22 cellular contexts compared by ENCODE assay signal in the genomic region with DNA sequence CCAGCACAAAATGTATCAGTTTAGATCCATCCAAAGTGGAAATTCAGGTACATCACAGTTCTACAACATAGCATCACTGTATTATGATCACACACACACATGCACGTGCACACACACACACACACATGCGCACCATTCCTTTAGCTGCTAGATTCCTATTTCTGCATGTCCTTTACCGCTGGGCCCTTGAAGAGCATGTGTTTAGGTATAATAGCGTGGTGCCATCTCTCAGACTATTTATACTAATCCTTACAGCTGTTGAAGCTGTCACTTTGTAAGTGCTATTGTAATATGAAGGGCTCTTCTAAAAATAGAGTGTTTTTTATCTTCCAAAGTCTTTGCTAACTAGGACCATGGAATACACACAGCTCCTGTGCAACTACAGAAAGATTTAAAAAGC.
A peak's percentile ranks its signal among the peaks of the same experiment; 100 is the strongest.
DNase-seq lines count a peak whose midpoint lies in the region; ATAC-seq, FAIRE-seq and TF ChIP-seq lines count a peak whose summit lies in the region.
"Had no signal": no experiment of that assay in that cellular context is flagged by ENCODE, and none has a peak within 500 bp of the region (broad histone marks: within the 10 kb centered on the region; RNA-seq: fewer than 3 reads in every experiment).

No MANE protein-coding gene starts in this region.

- 31% methylated on average over 4 of the region's 4 CpGs for WGBS in HepG2 (ENCODE audit: low lambda C conversion rate)
- 63% methylated on average over 4 of the region's 4 CpGs for WGBS in right lobe of liver (ENCODE audit: insufficient coverage, low coverage, low lambda C conversion rate, missing lambda C conversion rate)
- 54% methylated on average over 4 of the region's 4 CpGs for WGBS in mammary epithelial cell (ENCODE audit: low coverage, missing lambda C conversion rate)

- TF ChIP-seq CTCF in HepG2 (CRISPR knock-in tag; IDR thresholded peaks at IDR 0.05) (no peak), right lobe of liver (IDR thresholded peaks at IDR 0.05) (no peak), mammary epithelial cell (conservative IDR thresholded peaks at IDR 0.05 in 1 of 2, IDR thresholded peaks at IDR 0.05 in 1 of 2; ENCODE audit: extremely low read depth in 1 of 2, insufficient read depth in 1 of 2, low read depth in 1 of 2, low read length in 2 of 2) (no peak)

- no TSS peak for BruUV-seq in HepG2 (replicated peaks; lab: Mats Ljungman, UMichigan)
- no TSS peak for BruUV-seq in mammary epithelial cell (replicated peaks; lab: Mats Ljungman, UMichigan)

- no peak overlapping the region for H3K4me3 ChIP-seq in HepG2 (replicated peaks in 1 of 3; ENCODE audit: insufficient read depth in 1 of 3, low read depth in 2 of 3, low read length in 3 of 3)
- no peak overlapping the region for H3K4me3 ChIP-seq in right lobe of liver
- H3K4me3 ChIP-seq in mammary epithelial cell (replicated peaks in 1 of 3; ENCODE audit: insufficient read depth in 1 of 3, low read depth in 2 of 3, low read length in 3 of 3): no peak overlapping the region
- H3K4me3 ChIP-seq: A549, BLaER1, SJCRH30 had no signal

- H3K9ac ChIP-seq in HepG2 (ENCODE audit: insufficient read depth, low read depth, low read length) (no peak overlapping the region), mammary epithelial cell (ENCODE audit: insufficient read depth, low read length) (no peak overlapping the region)
- H3K9ac ChIP-seq: BLaER1 had no signal

- no peaks in the 10 kb centered on the region for H3K9me3 Mint-ChIP-seq in stimulated activated naive B cell treated with anti-CD40 and anti-IgM and Interleukin-4, amounts not matched to agents 10 μg/mL and 1 μg/mL and 100 μg/mL, for 72 hours
- H3K9me3 Mint-ChIP-seq: CD8-positive, alpha-beta T cell had no signal

- dilution Hi-C loops in mammary epithelial cell (cut with HindIII; ENCODE audit: low sequenced_read_pairs): no loop called here

- H3K4me2 ChIP-seq in HepG2 (ENCODE audit: low read depth, low read length) (no peak overlapping the region), mammary epithelial cell (ENCODE audit: insufficient read depth, low read depth, low read length) (no peak overlapping the region)
- H3K4me2 ChIP-seq: A549, BLaER1 had no signal

- H3K36me3 Mint-ChIP-seq in stimulated activated naive B cell treated with anti-CD40 and anti-IgM and Interleukin-4, amounts not matched to agents 10 μg/mL and 1 μg/mL and 100 μg/mL, for 72 hours: no peaks in the 10 kb centered on the region
- H3K36me3 Mint-ChIP-seq: CD8-positive, alpha-beta T cell had no signal

- POLR2A ChIA-PET in HepG2 (lab: Yijun Ruan, JAX): no interaction called here

- no peak overlapping the region for H3K27ac Mint-ChIP-seq in stimulated activated naive B cell treated with anti-CD40 and anti-IgM and Interleukin-4, amounts not matched to agents 10 μg/mL and 1 μg/mL and 100 μg/mL, for 72 hours
- H3K27ac Mint-ChIP-seq: CD8-positive, alpha-beta T cell had no signal

- no peak for TF ChIP-seq RAD21 in HepG2 (CRISPR knock-in tag; IDR thresholded peaks at IDR 0.05)

- intact Hi-C loops in HepG2 (cut with micrococcal nuclease; ENCODE audit: unreplicated experiment) (no loop called here), right lobe of liver (cut with DNase I) (no loop called here), mammary epithelial cell (cut with micrococcal nuclease) (no loop called here)

- FAIRE-seq in HepG2 (lab: Jason Lieb, UNC): no peak
- FAIRE-seq: A549, GM12892, GM18507 had no signal

- H2AFZ ChIP-seq in HepG2 (ENCODE audit: low read length): no peak overlapping the region
- no peak overlapping the region for H2AFZ ChIP-seq in mammary epithelial cell (ENCODE audit: low read depth, low read length)

- DNase-seq in HepG2 (ENCODE audit: low spot score) (no peak), right lobe of liver (no peak), NCI-H510A (lab: John Stamatoyannopoulos, UW) (peak; percentile 11), myocyte (ENCODE audit: low read depth) (peak; percentile 44), mammary epithelial cell (no peak)
- DNase-seq in stimulated activated naive B cell treated with anti-CD40 and anti-IgM and Interleukin-4, amounts not matched to agents 10 μg/mL and 1 μg/mL and 100 μg/mL, for 72 hours: no peak
- DNase-seq: Calu3; CD8-positive, alpha-beta T cell; DMS53; GOT3; KBM-7; NCI-H1105 treated with DMSO at 0.1 percent for 48 hours; NCI-H1694 treated with DMSO at 0.1 percent for 48 hours; PC-3; SJCRH30 had no signal

- H4K20me1 ChIP-seq in HepG2 (ENCODE audit: insufficient read depth, low read length) (no peaks in the 10 kb centered on the region), mammary epithelial cell (ENCODE audit: insufficient read depth, low read length) (no peaks in the 10 kb centered on the region)
- H4K20me1 ChIP-seq: BLaER1 had no signal

- H3K4me1 ChIP-seq in HepG2 (ENCODE audit: insufficient read depth, low read length) (no peaks in the 10 kb centered on the region), right lobe of liver (no peaks in the 10 kb centered on the region), mammary epithelial cell (ENCODE audit: insufficient read depth, low read length) (no peaks in the 10 kb centered on the region)
- H3K4me1 ChIP-seq: A549, BLaER1, SJCRH30 had no signal

- in situ Hi-C loops in HepG2 (cut with HindIII; ENCODE audit: extremely low pct_ligation_motif_present, low pct_unique_long_range_greater_than_20kb) (no loop called here), mammary epithelial cell (cut with MboI; ENCODE audit: low sequenced_read_pairs in 2 of 2) (no loop called here)

- TF ChIP-seq EP300 in HepG2 (IDR thresholded peaks at IDR 0.05; ENCODE audit: low read depth in 2 of 2, low read length in 2 of 2): no peak
- TF ChIP-seq EP300 in HepG2 (CRISPR knock-in tag; IDR thresholded peaks at IDR 0.05; ENCODE audit: borderline replicate concordance): no peak

- no peak for ATAC-seq in HepG2
- ATAC-seq in right lobe of liver: no peak
- no peak for ATAC-seq in HG03442 (IDR thresholded peaks at IDR 0.05; ENCODE audit: unreplicated experiment)
- ATAC-seq in stimulated activated naive B cell treated with anti-CD40 and anti-IgM and Interleukin-4, amounts not matched to agents 10 μg/mL and 1 μg/mL and 100 μg/mL, for 72 hours (replicated peaks): no peak
- ATAC-seq: A549; CD8-positive, alpha-beta T cell; HCT116; PC-3 had no signal

- no peaks in the 10 kb centered on the region for H3K4me1 Mint-ChIP-seq in stimulated activated naive B cell treated with anti-CD40 and anti-IgM and Interleukin-4, amounts not matched to agents 10 μg/mL and 1 μg/mL and 100 μg/mL, for 72 hours

- TF ChIP-seq POLR2A in HepG2 (IDR thresholded peaks at IDR 0.05; ENCODE audit: insufficient read depth in 1 of 2, low read depth in 2 of 2, low read length in 2 of 2) (no peak), right lobe of liver (IDR thresholded peaks at IDR 0.05) (no peak)

- no peak overlapping the region for H3K27ac ChIP-seq in HepG2 (ENCODE audit: extremely low read length, insufficient read depth, low read length)
- H3K27ac ChIP-seq in right lobe of liver: no peak overlapping the region
- H3K27ac ChIP-seq in mammary epithelial cell (ENCODE audit: insufficient read depth, low read depth, low read length): no peak overlapping the region
- H3K27ac ChIP-seq: A549, BLaER1, RWPE1, SJCRH30 had no signal

- H3K27me3 Mint-ChIP-seq in stimulated activated naive B cell treated with anti-CD40 and anti-IgM and Interleukin-4, amounts not matched to agents 10 μg/mL and 1 μg/mL and 100 μg/mL, for 72 hours: no peaks in the 10 kb centered on the region

- CTCF ChIA-PET in HepG2 (lab: Yijun Ruan, JAX; ENCODE audit: low intra/inter-chr PET ratio, low total read pairs) (no interaction called here), mammary epithelial cell (lab: Charles Lee; ENCODE audit: low non-redundant PET) (interaction anchor here (0.7 kb wide), 1 partner anchor 251 kb away, joined by 5 read pairs; no protein-coding TSS in a partner anchor)

- no peaks in the 10 kb centered on the region for H3K9me3 ChIP-seq in HepG2 (ENCODE audit: low read length)
- no peaks in the 10 kb centered on the region for H3K9me3 ChIP-seq in right lobe of liver
- H3K9me3 ChIP-seq in mammary epithelial cell (replicated peaks; ENCODE audit: insufficient read depth, low read length): no peaks in the 10 kb centered on the region
- H3K9me3 ChIP-seq: A549, BLaER1, SJCRH30 had no signal

- H3K79me2 ChIP-seq in HepG2 (ENCODE audit: insufficient read depth, low read length) (no peaks in the 10 kb centered on the region), mammary epithelial cell (ENCODE audit: insufficient read depth, low read length) (no peaks in the 10 kb centered on the region)

- no peaks in the 10 kb centered on the region for H3K27me3 ChIP-seq in HepG2 (ENCODE audit: control insufficient read depth in 1 of 2, insufficient read depth in 2 of 2, low read length in 2 of 2)
- no peaks in the 10 kb centered on the region for H3K27me3 ChIP-seq in right lobe of liver
- H3K27me3 ChIP-seq in mammary epithelial cell (ENCODE audit: insufficient read depth, low read length): no peaks in the 10 kb centered on the region
- H3K27me3 ChIP-seq: BLaER1, SJCRH30 had no signal

- H3K4me3 Mint-ChIP-seq in stimulated activated naive B cell treated with anti-CD40 and anti-IgM and Interleukin-4, amounts not matched to agents 10 μg/mL and 1 μg/mL and 100 μg/mL, for 72 hours: no peak overlapping the region
- H3K4me3 Mint-ChIP-seq: CD8-positive, alpha-beta T cell had no signal

- H3K36me3 ChIP-seq in HepG2 (replicated peaks in 1 of 2; ENCODE audit: control insufficient read depth in 1 of 2, insufficient read depth in 2 of 2, low read length in 2 of 2) (no peaks in the 10 kb centered on the region), right lobe of liver (no peaks in the 10 kb centered on the region), mammary epithelial cell (ENCODE audit: insufficient read depth, low read length) (no peaks in the 10 kb centered on the region)
- H3K36me3 ChIP-seq: BLaER1, SJCRH30 had no signal

TF ChIP-seq in HepG2, 621 proteins besides CTCF, POLR2A, EP300 and RAD21 (continues in another document):
- TF ChIP-seq MNT (IDR thresholded peaks at IDR 0.05): peak; percentile 64

Comparison
In these comparisons a context has a peak if more than half of its experiments do, and no peak if none do; other contexts are left out.
1. DNase-seq: peak in NCI-H510A (single experiment) and myocyte (single experiment); none in HepG2 (single experiment), right lobe of liver (0 of 3), mammary epithelial cell (single experiment) and stimulated activated naive B cell treated with anti-CD40 and anti-IgM and Interleukin-4, amounts not matched to agents 10 μg/mL and 1 μg/mL and 100 μg/mL, for 72 hours (single experiment).